Comparison of ENCODE assay signal across 8 cellular contexts in genomic region chr4:141711211-141711610, GRCh38.
A peak's percentile ranks its signal among the peaks of the same experiment; 100 is the strongest.
DNase-seq lines count a peak whose midpoint lies in the region; ATAC-seq and TF ChIP-seq lines count a peak whose summit lies in the region.

No MANE protein-coding gene starts in this region.

- TF ChIP-seq EP300 in neural cell (conservative IDR thresholded peaks at IDR 0.05; ENCODE audit: poor library complexity, severe bottlenecking) = no peak

- H3K4me3 ChIP-seq in GM12864 (ENCODE audit: low read depth, low read length) (no peak overlapping the region), brain microvascular endothelial cell (ENCODE audit: low read depth, low read length) (no peak overlapping the region), neural cell (ENCODE audit: low read length) (no peak overlapping the region)

- no peaks in the 10 kb centered on the region for H3K27me3 Mint-ChIP-seq in natural killer cell treated with Interleukin-12 subunit alpha and Interleukin-12 subunit beta and Interleukin-15 and Interleukin-18, amount 100 ng/mL, for 72 hours

- H3K27ac Mint-ChIP-seq in natural killer cell treated with Interleukin-12 subunit alpha and Interleukin-12 subunit beta and Interleukin-15 and Interleukin-18, amount 100 ng/mL, for 72 hours = no peak overlapping the region

- H3K9me3 Mint-ChIP-seq in natural killer cell treated with Interleukin-12 subunit alpha and Interleukin-12 subunit beta and Interleukin-15 and Interleukin-18, amount 100 ng/mL, for 72 hours = no peaks in the 10 kb centered on the region

- no peaks in the 10 kb centered on the region for H3K9me2 ChIP-seq in neural cell (ENCODE audit: insufficient read depth, low read length)

- peaks cover 10% of the 10 kb centered on the region for H3K36me3 Mint-ChIP-seq in natural killer cell treated with Interleukin-12 subunit alpha and Interleukin-12 subunit beta and Interleukin-15 and Interleukin-18, amount 100 ng/mL, for 72 hours

- DNase-seq in GM12864 (ENCODE audit: low read depth) (no peak), brain microvascular endothelial cell (peak; percentile 45), inferior parietal cortex (ENCODE audit: extremely low spot score) (no peak), SHP77 treated with DMSO at 0.1 percent for 48 hours (lab: John Stamatoyannopoulos, UW) (no peak)
- no peak for DNase-seq in natural killer cell treated with Interleukin-12 subunit alpha and Interleukin-12 subunit beta and Interleukin-15 and Interleukin-18, amount 100 ng/mL, for 72 hours (ENCODE audit: low spot score)

- peaks cover 22 to 30% of the 10 kb centered on the region in 2 donors for H3K4me1 Mint-ChIP-seq in natural killer cell treated with Interleukin-12 subunit alpha and Interleukin-12 subunit beta and Interleukin-15 and Interleukin-18, amount 100 ng/mL, for 72 hours (ENCODE audit: low read depth in 2 of 2)

- no peak overlapping the region for H3K9ac ChIP-seq in neural cell (ENCODE audit: low read length)

- H3K27ac ChIP-seq in brain microvascular endothelial cell (no peak overlapping the region), neural cell (ENCODE audit: low read length) (no peak overlapping the region)

- H3K4me3 Mint-ChIP-seq in natural killer cell treated with Interleukin-12 subunit alpha and Interleukin-12 subunit beta and Interleukin-15 and Interleukin-18, amount 100 ng/mL, for 72 hours = no peak overlapping the region

- no peak overlapping the region for H3K4me2 ChIP-seq in neural cell (ENCODE audit: low read length)

- H3K36me3 ChIP-seq in brain microvascular endothelial cell (replicated peaks) (no peaks in the 10 kb centered on the region), neural cell (ENCODE audit: insufficient read depth, low read length) (no peaks in the 10 kb centered on the region)

- ATAC-seq in HG03159 (IDR thresholded peaks at IDR 0.05; ENCODE audit: unreplicated experiment) (peak; percentile 69), HG02588 (IDR thresholded peaks at IDR 0.05; ENCODE audit: unreplicated experiment) (no peak)
- ATAC-seq in natural killer cell treated with Interleukin-12 subunit alpha and Interleukin-12 subunit beta and Interleukin-15 and Interleukin-18, amount 100 ng/mL, for 72 hours = no peak

- peak; percentile 54 for TF ChIP-seq CTCF in GM12864 (IDR thresholded peaks at IDR 0.05; ENCODE audit: low read depth, low read length, missing control alignments)
- peak; percentile 84 for TF ChIP-seq CTCF in brain microvascular endothelial cell (IDR thresholded peaks at IDR 0.05; ENCODE audit: low read depth, low read length, missing control alignments)
- peak; percentile 22 for TF ChIP-seq CTCF in neural cell (IDR thresholded peaks at IDR 0.05; ENCODE audit: poor library complexity, severe bottlenecking)

- H4K20me1 ChIP-seq in neural cell (ENCODE audit: insufficient read depth) = no peaks in the 10 kb centered on the region

- H3K27me3 ChIP-seq in brain microvascular endothelial cell (replicated peaks) = no peaks in the 10 kb centered on the region
- no peaks in the 10 kb centered on the region for H3K27me3 ChIP-seq in neural cell (ENCODE audit: insufficient read depth, low read depth, low read length)

- H3K9me3 ChIP-seq in neural cell (ENCODE audit: low read length) = no peaks in the 10 kb centered on the region

- H3F3A ChIP-seq in neural cell (ENCODE audit: insufficient read depth, low read length, poor library complexity, severe bottlenecking) = no peaks in the 10 kb centered on the region

- in situ Hi-C loops in brain microvascular endothelial cell (cut with HindIII; ENCODE audit: low pct_ligation_motif_present, low sequenced_read_pairs) = no loop called here

- no peak overlapping the region for H2AFZ ChIP-seq in neural cell (ENCODE audit: low read depth, low read length)

- no peaks in the 10 kb centered on the region for H3K79me2 ChIP-seq in neural cell (replicated peaks; ENCODE audit: insufficient read depth, low read length)

- no peak for TF ChIP-seq RAD21 in neural cell (conservative IDR thresholded peaks at IDR 0.05)

TF ChIP-seq in neural cell, 6 proteins besides CTCF, POLR2A, EP300 and RAD21:
- TF ChIP-seq EZH2 (IDR thresholded peaks at IDR 0.05; ENCODE audit: borderline replicate concordance, insufficient read depth, low read length, poor library complexity, severe bottlenecking) (no peak), TAF1 (IDR thresholded peaks at IDR 0.05; ENCODE audit: low read depth) (no peak)

Comparison
In these comparisons a context has a peak if more than half of its experiments do, and no peak if none do; other contexts are left out.
1. CTCF ChIP-seq: peak in every context shown above with its lines; median percentile 84 in brain microvascular endothelial cell; 54 in GM12864; 22 in neural cell.